ENCODE assay signal across 11 cellular contexts in genomic region chr19:38384209-38385027, GRCh38. TPM values are rescaled to one million over a fixed set of nuclear protein-coding genes. Genes with fewer than 3 reads are reported as not detected.
DNase-seq lines count a peak whose midpoint lies in the region; ATAC-seq and TF ChIP-seq lines count a peak whose summit lies in the region.
"Had no signal": no experiment of that assay in that cellular context is flagged by ENCODE, and none has a peak within 500 bp of the region (broad histone marks: within the 10 kb centered on the region; RNA-seq: fewer than 3 reads in every experiment).

No MANE protein-coding gene starts in this region.

- H3K27ac ChIP-seq in AG04450 (ENCODE audit: low read depth, low read length): peak overlapping the region; percentile 21
- peak overlapping the region; percentile 19; the same call in 1 of the 2 replicates for H3K27ac ChIP-seq in HCT116 (ENCODE audit: low read depth, low read length)
- no peak overlapping the region for H3K27ac ChIP-seq in foreskin keratinocyte
- H3K27ac ChIP-seq in SJCRH30: no peak overlapping the region

- intact Hi-C loops in HCT116 (cut with micrococcal nuclease): no loop called here

- CTCF ChIA-PET in AG04450 (lab: Charles Lee) (interaction anchor here (0.9 to 2.1 kb wide), 6 partner anchors 8 to 242 kb away, joined by 3 to 10 read pairs (median 4); partner anchors contain the start of gene PSMD8), HCT116 (lab: Charles Lee) (interaction anchor here (1.0 to 1.6 kb wide), 4 partner anchors 10 to 140 kb away, joined by 3 to 6 read pairs (median 3); partner anchors contain the start of genes FAM98C and PSMD8)

- no peak for TF ChIP-seq POLR2A in HCT116 (IDR thresholded peaks at IDR 0.05; ENCODE audit: borderline replicate concordance, extremely low read depth, insufficient read depth, insufficient read length)

- H3K9me3 ChIP-seq in AG04450 (ENCODE audit: control insufficient read depth, insufficient read depth, low read length) (peaks cover 4% of the 10 kb centered on the region; the same call in 1 of the 2 replicates), HCT116 (ENCODE audit: control insufficient read depth in 1 of 2, insufficient read depth in 1 of 2, low read depth in 1 of 2, low read length in 2 of 2) (no peaks in the 10 kb centered on the region), SJCRH30 (replicated peaks) (no peaks in the 10 kb centered on the region)

- H3K36me3 ChIP-seq in HCT116 (ENCODE audit: control insufficient read depth in 1 of 2, insufficient read depth in 2 of 2, low read length in 2 of 2): peaks cover 30 to 35% of the 10 kb centered on the region in 2 experiments; a peak in 3 of 4 replicates
- peaks cover 55% of the 10 kb centered on the region for H3K36me3 ChIP-seq in SJCRH30

- H4K20me1 ChIP-seq in HCT116 (ENCODE audit: insufficient read depth): no peaks in the 10 kb centered on the region

- H3K4me2 ChIP-seq in HCT116 (ENCODE audit: low read length): no peak overlapping the region

- TF ChIP-seq CTCF in AG04450 (IDR thresholded peaks at IDR 0.05; ENCODE audit: low read depth, low read length) (peak; percentile 57), HCT116 (IDR thresholded peaks at IDR 0.05 in 2 of 3, conservative IDR thresholded peaks at IDR 0.05 in 1 of 3; ENCODE audit: borderline replicate concordance in 1 of 3, insufficient read depth in 1 of 3, low read depth in 2 of 3, low read length in 2 of 3) (peak in 2 of 3 experiments; percentile 14 to 26; a peak in 1 of 6 replicates), WI38 (IDR thresholded peaks at IDR 0.05; ENCODE audit: low read depth, low read length) (peak; percentile 31; the same call in 1 of the 2 replicates), foreskin keratinocyte (conservative IDR thresholded peaks at IDR 0.05) (peak; percentile 57)

- no peak overlapping the region for H2AFZ ChIP-seq in HCT116 (ENCODE audit: low read depth, low read length, poor library complexity, severe bottlenecking)

- H3K4me1 ChIP-seq in HCT116 (ENCODE audit: control insufficient read depth in 1 of 2, insufficient read depth in 2 of 2, low read length in 2 of 2): peaks cover 7 to 26% of the 10 kb centered on the region in 2 experiments
- H3K4me1 ChIP-seq in foreskin keratinocyte: no peaks in the 10 kb centered on the region
- H3K4me1 ChIP-seq in SJCRH30: no peaks in the 10 kb centered on the region

- no peaks in the 10 kb centered on the region for H3K9me2 ChIP-seq in HCT116 (ENCODE audit: insufficient read depth)

- POLR2A ChIA-PET in AG04450 (lab: Yijun Ruan, JAX) (no interaction called here), HCT116 (lab: Charles Lee) (interaction anchor here (1.5 kb wide), 1 partner anchor 10 kb away, joined by 4 read pairs; the partner anchor contains the start of gene PSMD8)

- BruUV-seq in HCT116 (replicated peaks; lab: Mats Ljungman, UMichigan): no TSS peak

- H3K27me3 ChIP-seq in AG04450 (ENCODE audit: control insufficient read depth, insufficient read depth, low read length) (no peaks in the 10 kb centered on the region), HCT116 (ENCODE audit: insufficient read depth, low read length) (no peaks in the 10 kb centered on the region), foreskin keratinocyte (no peaks in the 10 kb centered on the region), SJCRH30 (no peaks in the 10 kb centered on the region)

- DNase-seq in AG04450 (ENCODE audit: low read depth, low spot score) (no peak), HCT116 (ENCODE audit: low read depth, low spot score) (no peak), foreskin keratinocyte (no peak), CD1c-positive myeloid dendritic cell (ENCODE audit: extremely low spot score) (no peak), SJCRH30 (no peak)
- no peak for DNase-seq in stimulated activated CD4-positive, alpha-beta T cell treated with anti-CD3 and anti-CD28 coated beads, Interleukin-4, amount 100 ng/mL, for 24 hours
- DNase-seq: CD4-positive, alpha-beta T cell; NCI-H2081 had no signal

- RAD21 ChIA-PET in HCT116 (lab: Charles Lee; ENCODE audit: low non-redundant PET in 1 of 2, low total read pairs in 2 of 2, uncharacterized antibody in 2 of 2, unreplicated experiment in 2 of 2): interaction anchor here in 1 of 2 experiments (0.6 kb wide), 1 partner anchor 938 kb away, joined by 4 read pairs; no protein-coding TSS in a partner anchor

- no peak for TF ChIP-seq RAD21 in HCT116 (IDR thresholded peaks at IDR 0.05; ENCODE audit: low read depth)

- ATAC-seq in HCT116: no peak
- ATAC-seq in foreskin keratinocyte: no peak
- no peak for ATAC-seq in GM19395 (IDR thresholded peaks at IDR 0.05; ENCODE audit: unreplicated experiment)

- H3K9ac ChIP-seq in HCT116 (ENCODE audit: low read length): no peak overlapping the region

- H3K79me2 ChIP-seq in HCT116 (ENCODE audit: insufficient read depth, low read length): peaks cover 15% of the 10 kb centered on the region; the same call in 1 of the 2 replicates

- H3K4me3 ChIP-seq in AG04450 (ENCODE audit: low read depth, low read length) (no peak overlapping the region), HCT116 (replicated peaks in 1 of 2; ENCODE audit: low read depth in 1 of 2, low read length in 2 of 2) (no peak overlapping the region), WI38 (ENCODE audit: low read depth, low read length) (no peak overlapping the region), SJCRH30 (no peak overlapping the region)

TF ChIP-seq in HCT116, 20 proteins besides CTCF, POLR2A, EP300 and RAD21 (continues in another document):
- TF ChIP-seq SRF (IDR thresholded peaks at IDR 0.05; ENCODE audit: low read depth): no peak
- no peak for TF ChIP-seq ELF1 (IDR thresholded peaks at IDR 0.05; ENCODE audit: borderline replicate concordance, low read depth)
- no peak for TF ChIP-seq CBX3 (IDR thresholded peaks at IDR 0.05; ENCODE audit: low read depth)
- TF ChIP-seq SIN3A (IDR thresholded peaks at IDR 0.05; ENCODE audit: low read depth): no peak
- no peak for TF ChIP-seq FOSL1 (IDR thresholded peaks at IDR 0.05; ENCODE audit: low read depth)
- TF ChIP-seq, protein P1, sequence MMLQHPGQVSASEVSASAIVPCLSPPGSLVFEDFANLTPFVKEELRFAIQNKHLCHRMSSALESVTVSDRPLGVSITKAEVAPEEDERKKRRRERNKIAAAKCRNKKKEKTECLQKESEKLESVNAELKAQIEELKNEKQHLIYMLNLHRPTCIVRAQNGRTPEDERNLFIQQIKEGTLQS (IDR thresholded peaks at IDR 0.05): no peak
- TF ChIP-seq, protein P2, sequence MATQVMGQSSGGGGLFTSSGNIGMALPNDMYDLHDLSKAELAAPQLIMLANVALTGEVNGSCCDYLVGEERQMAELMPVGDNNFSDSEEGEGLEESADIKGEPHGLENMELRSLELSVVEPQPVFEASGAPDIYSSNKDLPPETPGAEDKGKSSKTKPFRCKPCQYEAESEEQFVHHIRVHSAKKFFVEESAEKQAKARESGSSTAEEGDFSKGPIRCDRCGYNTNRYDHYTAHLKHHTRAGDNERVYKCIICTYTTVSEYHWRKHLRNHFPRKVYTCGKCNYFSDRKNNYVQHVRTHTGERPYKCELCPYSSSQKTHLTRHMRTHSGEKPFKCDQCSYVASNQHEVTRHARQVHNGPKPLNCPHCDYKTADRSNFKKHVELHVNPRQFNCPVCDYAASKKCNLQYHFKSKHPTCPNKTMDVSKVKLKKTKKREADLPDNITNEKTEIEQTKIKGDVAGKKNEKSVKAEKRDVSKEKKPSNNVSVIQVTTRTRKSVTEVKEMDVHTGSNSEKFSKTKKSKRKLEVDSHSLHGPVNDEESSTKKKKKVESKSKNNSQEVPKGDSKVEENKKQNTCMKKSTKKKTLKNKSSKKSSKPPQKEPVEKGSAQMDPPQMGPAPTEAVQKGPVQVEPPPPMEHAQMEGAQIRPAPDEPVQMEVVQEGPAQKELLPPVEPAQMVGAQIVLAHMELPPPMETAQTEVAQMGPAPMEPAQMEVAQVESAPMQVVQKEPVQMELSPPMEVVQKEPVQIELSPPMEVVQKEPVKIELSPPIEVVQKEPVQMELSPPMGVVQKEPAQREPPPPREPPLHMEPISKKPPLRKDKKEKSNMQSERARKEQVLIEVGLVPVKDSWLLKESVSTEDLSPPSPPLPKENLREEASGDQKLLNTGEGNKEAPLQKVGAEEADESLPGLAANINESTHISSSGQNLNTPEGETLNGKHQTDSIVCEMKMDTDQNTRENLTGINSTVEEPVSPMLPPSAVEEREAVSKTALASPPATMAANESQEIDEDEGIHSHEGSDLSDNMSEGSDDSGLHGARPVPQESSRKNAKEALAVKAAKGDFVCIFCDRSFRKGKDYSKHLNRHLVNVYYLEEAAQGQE (IDR thresholded peaks at IDR 0.05; ENCODE audit: low read depth): no peak

RNA-seq across cellular contexts. Expression of gene GGN, which starts 3.4 kb away (rescaled TPM):
- 0.15 and 0.27 TPM in 2 replicates for polyA plus RNA-seq in AG04450 (2011; rRNA removed)
- 0.17 TPM in 1 of 2 replicates, not detected in the other for polyA minus RNA-seq in AG04450 (2011; rRNA and poly(A)+ RNA removed)
- 0.47 TPM for total RNA-seq in HCT116 (2021; ENCODE audit: unreplicated experiment)
- polyA plus RNA-seq in HCT116 (2012): 0.52 and 1.2 TPM in 2 replicates
- 0.42 and 0.58 TPM in 2 replicates for total RNA-seq in foreskin keratinocyte
- 0.33 and 0.71 TPM in 2 replicates for polyA plus RNA-seq in foreskin keratinocyte
- 0.23 and 0.59 TPM in 2 replicates for total RNA-seq in SJCRH30 (2014; rRNA removed; shearing (Covaris generic))

RNA-seq across cellular contexts. Expression of gene SPRED3, which starts 4.1 kb away (rescaled TPM):
- polyA plus RNA-seq in AG04450 (2011; rRNA removed) (2.5 and 3.6 TPM in 2 replicates), foreskin keratinocyte (2.3 and 2.6 TPM in 2 replicates)
- polyA minus RNA-seq in AG04450 (2011; rRNA and poly(A)+ RNA removed): 5.0 and 8.6 TPM in 2 replicates
- total RNA-seq in HCT116 (2021; ENCODE audit: unreplicated experiment) (3.4 TPM), foreskin keratinocyte (2.6 and 2.7 TPM in 2 replicates)
- 1.7 and 2.3 TPM in 2 replicates for polyA plus RNA-seq in HCT116 (2012)
- 1.1 and 2.3 TPM in 2 replicates for total RNA-seq in SJCRH30 (2014; rRNA removed; shearing (Covaris generic))

RNA-seq across cellular contexts. Expression of gene PSMD8, which starts 10.0 kb away (rescaled TPM):
- polyA plus RNA-seq in AG04450 (2011; rRNA removed): 287 and 328 TPM in 2 replicates
- 184 and 269 TPM in 2 replicates for polyA minus RNA-seq in AG04450 (2011; rRNA and poly(A)+ RNA removed)
- 195 TPM for total RNA-seq in HCT116 (2021; ENCODE audit: unreplicated experiment)
- 287 and 325 TPM in 2 replicates for polyA plus RNA-seq in HCT116 (2012)
- 247 and 259 TPM in 2 replicates for total RNA-seq in foreskin keratinocyte
- polyA plus RNA-seq in foreskin keratinocyte: 363 and 391 TPM in 2 replicates
- 352 and 382 TPM in 2 replicates for total RNA-seq in SJCRH30 (2014; rRNA removed; shearing (Covaris generic))

RNA-seq across cellular contexts. Expression of gene FAM98C, which starts 18.5 kb away (rescaled TPM):
- 5.0 and 7.9 TPM in 2 replicates for polyA plus RNA-seq in AG04450 (2011; rRNA removed)
- 4.0 and 5.4 TPM in 2 replicates for polyA minus RNA-seq in AG04450 (2011; rRNA and poly(A)+ RNA removed)
- total RNA-seq in HCT116 (2021; ENCODE audit: unreplicated experiment): 33.8 TPM
- polyA plus RNA-seq in HCT116 (2012): 38.7 and 44.5 TPM in 2 replicates
- total RNA-seq in foreskin keratinocyte: 10.9 and 13.0 TPM in 2 replicates
- polyA plus RNA-seq in foreskin keratinocyte: 15.3 and 15.7 TPM in 2 replicates
- 2.8 and 4.6 TPM in 2 replicates for total RNA-seq in SJCRH30 (2014; rRNA removed; shearing (Covaris generic))

RNA-seq across cellular contexts. Expression of gene RASGRP4, which starts 41.6 kb away (rescaled TPM):
- polyA plus RNA-seq in AG04450 (2011; rRNA removed) (not detected in 2 replicates), foreskin keratinocyte (not detected in 2 replicates)
- polyA minus RNA-seq in AG04450 (2011; rRNA and poly(A)+ RNA removed): not detected in 2 replicates
- total RNA-seq in HCT116 (2021; ENCODE audit: unreplicated experiment) (not detected), foreskin keratinocyte (not detected in 2 replicates)
- 0.05 and 0.09 TPM in 2 replicates for polyA plus RNA-seq in HCT116 (2012)
- 0.73 and 0.94 TPM in 2 replicates for total RNA-seq in SJCRH30 (2014; rRNA removed; shearing (Covaris generic))
- total RNA-seq: pulmonary artery endothelial cell had no signal

Comparison
In these comparisons a context has a peak if more than half of its experiments do, and no peak if none do; other contexts are left out.
1. H3K27ac ChIP-seq: peak in AG04450 (single experiment) and HCT116 (single experiment); none in foreskin keratinocyte (single experiment) and SJCRH30 (single experiment).
2. Peak in every context shown above with its lines, with median percentiles within 50 percentile points of each other: CTCF ChIP-seq.